Comparison of ENCODE assay signal across 8 cellular contexts in genomic region chrX:153967536-153968214, GRCh38. TPM values are rescaled to one million over a fixed set of nuclear protein-coding genes. Genes with fewer than 3 reads are reported as not detected.
DNase-seq lines count a peak whose midpoint lies in the region; ATAC-seq and TF ChIP-seq lines count a peak whose summit lies in the region.

No MANE protein-coding gene starts in this region.

- H3K27ac ChIP-seq in right atrium auricular region (peak overlapping the region; percentile 23 to 99), lower lobe of right lung (peak overlapping the region; percentile 64), aorta (ENCODE audit: low read depth in 1 of 2, low read length in 2 of 2) (peak overlapping the region in 1 of 2 donors; percentile 26)

- peak overlapping the region; percentile 95 for H3K27ac Mint-ChIP-seq in activated CD4-positive, alpha-beta memory T cell treated with anti-CD3 and anti-CD28 coated beads, Interleukin-2, amount 10 ng/mL, durations not matched to agents 7 days and 5 days

- H3K36me3 ChIP-seq in right atrium auricular region (peaks cover 16% of the 10 kb centered on the region), lower lobe of right lung (peaks cover 13% of the 10 kb centered on the region), aorta (ENCODE audit: control insufficient read depth in 1 of 2, insufficient read depth in 2 of 2, low read length in 1 of 2) (no peaks in the 10 kb centered on the region)

- intact Hi-C loops in cardiac septum (cut with DNase I) (no loop called here), lower lobe of right lung (cut with DNase I) (no loop called here), aorta (cut with DNase I) (no loop called here)

- H3K4me3 Mint-ChIP-seq in activated CD4-positive, alpha-beta memory T cell treated with anti-CD3 and anti-CD28 coated beads, Interleukin-2, amount 10 ng/mL, durations not matched to agents 7 days and 5 days: peak overlapping the region; percentile 100

- H3K4me3 ChIP-seq in right atrium auricular region (no peak overlapping the region), lower lobe of right lung (peak overlapping the region; percentile 74), aorta (ENCODE audit: low read length in 2 of 2) (no peak overlapping the region)

- 63 to 73% methylated on average over 16 of the region's 16 CpGs for WGBS in aorta, 2 donors

- H3K9me3 Mint-ChIP-seq in activated CD4-positive, alpha-beta memory T cell treated with anti-CD3 and anti-CD28 coated beads, Interleukin-2, amount 10 ng/mL, durations not matched to agents 7 days and 5 days: no peaks in the 10 kb centered on the region

- no peaks in the 10 kb centered on the region for H3K27me3 Mint-ChIP-seq in activated CD4-positive, alpha-beta memory T cell treated with anti-CD3 and anti-CD28 coated beads, Interleukin-2, amount 10 ng/mL, durations not matched to agents 7 days and 5 days

- ATAC-seq in lower lobe of right lung (no peak), aorta (ENCODE audit: low FRiP score) (no peak), HG02884 (IDR thresholded peaks at IDR 0.05; ENCODE audit: unreplicated experiment) (no peak)

- H3K36me3 Mint-ChIP-seq in activated CD4-positive, alpha-beta memory T cell treated with anti-CD3 and anti-CD28 coated beads, Interleukin-2, amount 10 ng/mL, durations not matched to agents 7 days and 5 days (ENCODE audit: low read depth): peaks cover 36% of the 10 kb centered on the region

- POLR2A ChIA-PET in activated CD4-positive, alpha-beta memory T cell treated with anti-CD3 and anti-CD28 coated beads, Interleukin-2, amount 10 ng/mL, durations not matched to agents 7 days and 5 days (lab: Charles Lee): interaction anchor here (1.0 to 10.4 kb wide), 12 partner anchors 14 to 380 kb away, joined by 3 to 201 read pairs (median 4); partner anchors contain the start of genes ARHGAP4 and NAA10

- H3K4me1 ChIP-seq in right atrium auricular region: peaks cover 0 to 55% of the 10 kb centered on the region in 2 donors
- peaks cover 33% of the 10 kb centered on the region for H3K4me1 ChIP-seq in lower lobe of right lung
- H3K4me1 ChIP-seq in aorta (ENCODE audit: control insufficient read depth in 1 of 2, insufficient read depth in 2 of 2, low read length in 2 of 2): no peaks in the 10 kb centered on the region

- CTCF ChIA-PET in activated CD4-positive, alpha-beta memory T cell treated with anti-CD3 and anti-CD28 coated beads, Interleukin-2, amount 10 ng/mL, durations not matched to agents 7 days and 5 days (lab: Charles Lee): interaction anchor here (1.2 to 4.1 kb wide), 4 partner anchors 20 to 204 kb away, joined by 3 to 31 read pairs (median 6); partner anchors contain the start of gene PLXNB3

- no peak for TF ChIP-seq CTCF in right atrium auricular region (IDR thresholded peaks at IDR 0.05)
- TF ChIP-seq CTCF in lower lobe of right lung (IDR thresholded peaks at IDR 0.05): no peak

- H3K9me3 ChIP-seq in right atrium auricular region (no peaks in the 10 kb centered on the region), lower lobe of right lung (no peaks in the 10 kb centered on the region), aorta (ENCODE audit: control insufficient read depth, low read length) (no peaks in the 10 kb centered on the region)

- H3K27me3 ChIP-seq in right atrium auricular region (no peaks in the 10 kb centered on the region), lower lobe of right lung (ENCODE audit: low read depth) (no peaks in the 10 kb centered on the region), aorta (ENCODE audit: control insufficient read depth in 1 of 2, insufficient read depth in 2 of 2, low read length in 1 of 2) (no peaks in the 10 kb centered on the region)

- peaks cover 29% of the 10 kb centered on the region for H3K4me1 Mint-ChIP-seq in activated CD4-positive, alpha-beta memory T cell treated with anti-CD3 and anti-CD28 coated beads, Interleukin-2, amount 10 ng/mL, durations not matched to agents 7 days and 5 days

- DNase-seq in right atrium auricular region (ENCODE audit: low spot score) (no peak), cardiac septum (ENCODE audit: low spot score) (no peak), lower lobe of right lung (no peak), aorta (peak; percentile 48 to 64), ecto neural progenitor cell (ENCODE audit: low spot score) (no peak)
- DNase-seq in activated CD4-positive, alpha-beta memory T cell treated with anti-CD3 and anti-CD28 coated beads, Interleukin-2, amount 10 ng/mL, durations not matched to agents 7 days and 5 days: peak; percentile 54
- no peak for DNase-seq in activated CD8-positive, alpha-beta memory T cell treated with anti-CD3 and anti-CD28 coated beads, Interleukin-2, amount 50 U/mL, for 4 hours

RNA-seq across cellular contexts. Expression of gene HCFC1, which starts 3.9 kb away (rescaled TPM):
- total RNA-seq in right atrium auricular region: 10 to 100 TPM; 40.8 to 54.7 TPM
- 39.5 TPM for total RNA-seq in cardiac septum
- total RNA-seq in activated CD4-positive, alpha-beta memory T cell treated with anti-CD3 and anti-CD28 coated beads, Interleukin-2, amount 10 ng/mL, durations not matched to agents 7 days and 5 days: 10 to 100 TPM; 88.3 to 93.1 TPM
- total RNA-seq in lower lobe of right lung: 48.4 TPM
- total RNA-seq in aorta: 10 to 100 TPM; 41.6 to 41.8 TPM
- 10 to 100 TPM in 1 of 2 donors, 1 to 10 TPM in 1; 6.5 to 20.3 TPM for polyA plus RNA-seq in aorta

RNA-seq across cellular contexts. Expression of gene TMEM187, which starts 4.9 kb away (rescaled TPM):
- total RNA-seq in right atrium auricular region (1 to 10 TPM; 4.7 to 6.4 TPM), cardiac septum (10.6 TPM), lower lobe of right lung (7.6 TPM), aorta (1 to 10 TPM; 3.8 to 8.6 TPM)
- 10 to 100 TPM in 1 of 2 experiments, 1 to 10 TPM in 1; 9.9 to 12.6 TPM for total RNA-seq in activated CD4-positive, alpha-beta memory T cell treated with anti-CD3 and anti-CD28 coated beads, Interleukin-2, amount 10 ng/mL, durations not matched to agents 7 days and 5 days
- 1 to 10 TPM; 2.5 to 6.3 TPM for polyA plus RNA-seq in aorta

RNA-seq across cellular contexts. Expression of gene RENBP, which starts 23.2 kb away (rescaled TPM):
- total RNA-seq in right atrium auricular region (10 to 100 TPM in 1 of 2 donors, 1 to 10 TPM in 1; 6.2 to 10.6 TPM), cardiac septum (8.6 TPM), lower lobe of right lung (57.0 TPM), aorta (10 to 100 TPM; 13.1 to 20.9 TPM)
- 10 to 100 TPM; 12.1 to 12.8 TPM for total RNA-seq in activated CD4-positive, alpha-beta memory T cell treated with anti-CD3 and anti-CD28 coated beads, Interleukin-2, amount 10 ng/mL, durations not matched to agents 7 days and 5 days
- polyA plus RNA-seq in aorta: 10 to 100 TPM; 10.5 to 14.5 TPM

RNA-seq across cellular contexts. Expression of gene NAA10, which starts 32.8 kb away (rescaled TPM):
- total RNA-seq in right atrium auricular region: 10 to 100 TPM; 66.5 to 70.2 TPM
- 87.2 TPM for total RNA-seq in cardiac septum
- total RNA-seq in activated CD4-positive, alpha-beta memory T cell treated with anti-CD3 and anti-CD28 coated beads, Interleukin-2, amount 10 ng/mL, durations not matched to agents 7 days and 5 days: 10 to 100 TPM; 63.1 to 63.7 TPM
- 69.2 TPM for total RNA-seq in lower lobe of right lung
- 10 to 100 TPM; 70.2 to 87.3 TPM for total RNA-seq in aorta
- polyA plus RNA-seq in aorta: 100 to 1,000 TPM in 1 of 2 donors, 10 to 100 TPM in 1; 81.8 to 287 TPM

RNA-seq across cellular contexts. Expression of gene ARHGAP4, which starts 41.6 kb away (rescaled TPM):
- total RNA-seq in right atrium auricular region: 1 to 10 TPM; 7.6 to 8.9 TPM
- total RNA-seq in cardiac septum: 22.9 TPM
- total RNA-seq in activated CD4-positive, alpha-beta memory T cell treated with anti-CD3 and anti-CD28 coated beads, Interleukin-2, amount 10 ng/mL, durations not matched to agents 7 days and 5 days: 100 to 1,000 TPM; 262 to 267 TPM
- total RNA-seq in lower lobe of right lung: 70.7 TPM
- 10 to 100 TPM; 36.0 to 81.3 TPM for total RNA-seq in aorta
- polyA plus RNA-seq in aorta: 10 to 100 TPM; 13.5 to 31.9 TPM

Comparison
In these comparisons a context has a peak if more than half of its experiments do, and no peak if none do; other contexts are left out.
1. DNase-seq: peak in activated CD4-positive, alpha-beta memory T cell treated with anti-CD3 and anti-CD28 coated beads, Interleukin-2, amount 10 ng/mL, durations not matched to agents 7 days and 5 days (single experiment) and aorta (2 of 2); none in right atrium auricular region (single experiment), cardiac septum (single experiment), lower lobe of right lung (single experiment), activated CD8-positive, alpha-beta memory T cell treated with anti-CD3 and anti-CD28 coated beads, Interleukin-2, amount 50 U/mL, for 4 hours (single experiment) and ecto neural progenitor cell (single experiment).